In the genomic region with DNA sequence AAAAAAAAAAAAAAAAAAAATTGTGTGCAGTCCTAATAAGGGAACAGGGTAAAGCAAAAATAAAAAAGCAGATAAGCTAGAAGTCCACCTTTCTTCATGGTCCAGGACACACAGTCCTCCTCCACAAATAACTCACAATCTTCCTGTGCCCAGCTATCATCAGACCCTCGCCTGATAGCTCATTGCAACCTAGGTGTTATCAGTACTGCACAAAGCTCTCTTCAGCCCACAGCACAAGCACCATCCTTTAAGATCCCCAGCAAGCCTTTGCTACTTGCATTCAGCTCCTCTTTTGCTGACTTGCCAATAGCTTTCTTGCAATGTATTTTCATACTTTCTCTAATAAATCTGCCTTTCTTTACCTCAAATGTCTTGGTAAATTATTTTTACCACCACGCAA, we compare ENCODE assay signal across 1 cellular context.
TF ChIP-seq lines count a peak whose summit lies in the region.

No MANE protein-coding gene starts in this region.

TF ChIP-seq in K562, 482 proteins besides CTCF, POLR2A, EP300 and RAD21 (continued from another document):
- peak; percentile 30; the same call in 1 of the 2 replicates for TF ChIP-seq ZBTB33 (CRISPR knock-in tag; IDR thresholded peaks at IDR 0.05)
- peak; percentile 25 for TF ChIP-seq DACH1 (IDR thresholded peaks at IDR 0.05; ENCODE audit: partially characterized antibody)
- TF ChIP-seq KLF16 (IDR thresholded peaks at IDR 0.05), result peak; percentile 85
- peak; percentile 52; the same call in 1 of the 2 replicates for TF ChIP-seq PHB2 (IDR thresholded peaks at IDR 0.05; ENCODE audit: low read depth)
- TF ChIP-seq MAFF (IDR thresholded peaks at IDR 0.05; ENCODE audit: low read length), result peak; percentile 28; the same call in 1 of the 2 replicates
- peak; percentile 80 for TF ChIP-seq ELF4 (CRISPR knock-in tag; IDR thresholded peaks at IDR 0.05)
- TF ChIP-seq MYNN (IDR thresholded peaks at IDR 0.05), result peak; percentile 65; the same call in 1 of the 2 replicates
- no peak for TF ChIP-seq MYNN (CRISPR knock-in tag; IDR thresholded peaks at IDR 0.05)
- TF ChIP-seq ZNF316 (IDR thresholded peaks at IDR 0.05), result peak; percentile 89
- TF ChIP-seq, protein P1, sequence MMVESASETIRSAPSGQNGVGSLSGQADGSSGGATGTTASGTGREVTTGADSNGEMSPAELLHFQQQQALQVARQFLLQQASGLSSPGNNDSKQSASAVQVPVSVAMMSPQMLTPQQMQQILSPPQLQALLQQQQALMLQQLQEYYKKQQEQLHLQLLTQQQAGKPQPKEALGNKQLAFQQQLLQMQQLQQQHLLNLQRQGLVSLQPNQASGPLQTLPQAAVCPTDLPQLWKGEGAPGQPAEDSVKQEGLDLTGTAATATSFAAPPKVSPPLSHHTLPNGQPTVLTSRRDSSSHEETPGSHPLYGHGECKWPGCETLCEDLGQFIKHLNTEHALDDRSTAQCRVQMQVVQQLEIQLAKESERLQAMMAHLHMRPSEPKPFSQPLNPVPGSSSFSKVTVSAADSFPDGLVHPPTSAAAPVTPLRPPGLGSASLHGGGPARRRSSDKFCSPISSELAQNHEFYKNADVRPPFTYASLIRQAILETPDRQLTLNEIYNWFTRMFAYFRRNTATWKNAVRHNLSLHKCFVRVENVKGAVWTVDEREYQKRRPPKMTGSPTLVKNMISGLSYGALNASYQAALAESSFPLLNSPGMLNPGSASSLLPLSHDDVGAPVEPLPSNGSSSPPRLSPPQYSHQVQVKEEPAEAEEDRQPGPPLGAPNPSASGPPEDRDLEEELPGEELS (CRISPR knock-in tag; IDR thresholded peaks at IDR 0.05; ENCODE audit: borderline replicate concordance), result no peak
- TF ChIP-seq STAT6 (CRISPR knock-in tag; IDR thresholded peaks at IDR 0.05), result no peak
- peak; percentile 34; the same call in 1 of the 2 replicates for TF ChIP-seq ZNF263 (CRISPR knock-in tag; IDR thresholded peaks at IDR 0.05; ENCODE audit: borderline replicate concordance)
- peak; percentile 29; the same call in 1 of the 2 replicates for TF ChIP-seq ZNF431 (CRISPR knock-in tag; IDR thresholded peaks at IDR 0.05)
- TF ChIP-seq ZNF232 (CRISPR knock-in tag; IDR thresholded peaks at IDR 0.05), result no peak
- no peak for TF ChIP-seq FOS (IDR thresholded peaks at IDR 0.05; ENCODE audit: extremely low read depth, insufficient read length)
